Comparison of ENCODE assay signal across 8 cellular contexts in genomic region chr6:26204332-26205160, GRCh38.
A peak's percentile ranks its signal among the peaks of the same experiment; 100 is the strongest.
DNase-seq lines count a peak whose midpoint lies in the region; ATAC-seq, FAIRE-seq and TF ChIP-seq lines count a peak whose summit lies in the region.

No MANE protein-coding gene starts in this region.

- peaks cover 9% of the 10 kb centered on the region for H3K27me3 Mint-ChIP-seq in CD4-positive, CD25-positive, alpha-beta regulatory T cell
- no peaks in the 10 kb centered on the region for H3K27me3 Mint-ChIP-seq in activated CD8-positive, alpha-beta T cell treated with anti-CD3 and anti-CD28 coated beads, Interleukin-2, amount 10 ng/mL, durations not matched to agents 7 days and 5 days (ENCODE audit: low read depth)
- H3K27me3 Mint-ChIP-seq in memory B cell, result no peaks in the 10 kb centered on the region

- H3K79me1 ChIP-seq in H1 (ENCODE audit: low read depth, low read length), result no peaks in the 10 kb centered on the region

- peaks cover under 1 to 29% (median 9%) of the 10 kb centered on the region in 4 donors for H3K4me1 Mint-ChIP-seq in CD4-positive, CD25-positive, alpha-beta regulatory T cell
- H3K4me1 Mint-ChIP-seq in activated CD8-positive, alpha-beta T cell treated with anti-CD3 and anti-CD28 coated beads, Interleukin-2, amount 10 ng/mL, durations not matched to agents 7 days and 5 days (ENCODE audit: low read depth), result peaks cover 41% of the 10 kb centered on the region
- H3K4me1 Mint-ChIP-seq in memory B cell, result peaks cover 10% of the 10 kb centered on the region

- TF ChIP-seq CTCF in H1 (IDR thresholded peaks at IDR 0.05; ENCODE audit: control extremely low read depth in 1 of 3, insufficient read depth in 1 of 3, low read depth in 1 of 3, low read length in 3 of 3), result peak in 1 of 3 experiments; percentile 18; a peak in 1 of 4 replicates

- H3K36me3 Mint-ChIP-seq in CD4-positive, CD25-positive, alpha-beta regulatory T cell, result no peaks in the 10 kb centered on the region
- H3K36me3 Mint-ChIP-seq in activated CD8-positive, alpha-beta T cell treated with anti-CD3 and anti-CD28 coated beads, Interleukin-2, amount 10 ng/mL, durations not matched to agents 7 days and 5 days (ENCODE audit: low read depth), result peaks cover 3% of the 10 kb centered on the region
- H3K36me3 Mint-ChIP-seq in memory B cell, result peaks cover 2% of the 10 kb centered on the region

- peak overlapping the region; percentile 97 for H3K56ac ChIP-seq in H1 (replicated peaks; ENCODE audit: insufficient read length, low read depth, low read length)

- no peak overlapping the region for H3K4me3 Mint-ChIP-seq in CD4-positive, CD25-positive, alpha-beta regulatory T cell
- H3K4me3 Mint-ChIP-seq in activated CD8-positive, alpha-beta T cell treated with anti-CD3 and anti-CD28 coated beads, Interleukin-2, amount 10 ng/mL, durations not matched to agents 7 days and 5 days, result no peak overlapping the region
- H3K4me3 Mint-ChIP-seq in memory B cell, result no peak overlapping the region

- no peak overlapping the region for H3K27ac Mint-ChIP-seq in CD4-positive, CD25-positive, alpha-beta regulatory T cell
- no peak overlapping the region for H3K27ac Mint-ChIP-seq in activated CD8-positive, alpha-beta T cell treated with anti-CD3 and anti-CD28 coated beads, Interleukin-2, amount 10 ng/mL, durations not matched to agents 7 days and 5 days
- H3K27ac Mint-ChIP-seq in memory B cell, result no peak overlapping the region

- peak overlapping the region; percentile 93 for H3K4me3 ChIP-seq in CD4-positive, CD25-positive, alpha-beta regulatory T cell (ENCODE audit: low read depth, low read length)
- H3K4me3 ChIP-seq in H1 (ENCODE audit: extremely low read depth in 1 of 4, insufficient read depth in 2 of 4, low read depth in 3 of 4, low read length in 4 of 4), result peak overlapping the region; percentile 64 to 94 (median 82)

- peak; percentile 13 to 95; a peak in 2 of 3 replicates for TF ChIP-seq EP300 in H1 (IDR thresholded peaks at IDR 0.05; ENCODE audit: borderline replicate concordance in 1 of 2, low read depth in 2 of 2, low read length in 2 of 2)

- H2AK5ac ChIP-seq in H1 (ENCODE audit: low read depth, low read length), result peak overlapping the region; percentile 88; the same call in 1 of the 2 replicates

- H3K27me3 ChIP-seq in CD4-positive, CD25-positive, alpha-beta regulatory T cell (ENCODE audit: control insufficient read depth, insufficient read depth, low read length), result no peaks in the 10 kb centered on the region
- H3K27me3 ChIP-seq in H1 (replicated peaks in 1 of 4; ENCODE audit: control insufficient read depth in 3 of 4, extremely low read depth in 1 of 4, insufficient read depth in 3 of 4, low read length in 3 of 4), result no peaks in the 10 kb centered on the region

- TF ChIP-seq RAD21 in H1 (IDR thresholded peaks at IDR 0.05 in 1 of 2, conservative IDR thresholded peaks at IDR 0.05 in 1 of 2; ENCODE audit: low read depth in 2 of 2, low read length in 2 of 2), result 0 out of 4 replicates have a peak, but pooled peaks of 1 of the 2 experiments have one; percentile 14

- peak overlapping the region; percentile 76; the same call in 1 of the 2 replicates for H4K8ac ChIP-seq in H1 (ENCODE audit: extremely low read depth, insufficient read depth, low read length)

- ATAC-seq in CD4-positive, CD25-positive, alpha-beta regulatory T cell (ENCODE audit: low read depth in 2 of 2), result peak; percentile 63 to 71
- ATAC-seq in GM19397 (IDR thresholded peaks at IDR 0.05; ENCODE audit: unreplicated experiment) (peak; percentile 60), memory B cell (ENCODE audit: low read depth) (peak; percentile 60)
- ATAC-seq in activated CD8-positive, alpha-beta T cell treated with anti-CD3 and anti-CD28 coated beads, Interleukin-2, amount 10 ng/mL, durations not matched to agents 7 days and 5 days, result peak; percentile 66

- no peaks in the 10 kb centered on the region for H3K36me3 ChIP-seq in CD4-positive, CD25-positive, alpha-beta regulatory T cell (ENCODE audit: control insufficient read depth, insufficient read depth, low read length)
- H3K36me3 ChIP-seq in H1 (ENCODE audit: control insufficient read depth in 2 of 4, insufficient read depth in 4 of 4, low read length in 3 of 4), result no peaks in the 10 kb centered on the region

- H2BK15ac ChIP-seq in H1 (ENCODE audit: low read length), result no peak overlapping the region

- CTCF ChIA-PET in activated CD8-positive, alpha-beta T cell treated with anti-CD3 and anti-CD28 coated beads, Interleukin-2, amount 10 ng/mL, durations not matched to agents 7 days and 5 days (lab: Charles Lee), result interaction anchor here (1.1 to 1.3 kb wide), 2 partner anchors 12 to 17 kb away, joined by 3 to 12 read pairs; a partner anchor contains a TSS
- CTCF ChIA-PET in H1 (lab: Charles Lee; ENCODE audit: partially characterized antibody), result interaction anchor here (0.6 to 1.7 kb wide), 3 partner anchors 12 to 1408 kb away, joined by 4 to 6 read pairs (median 4); a partner anchor contains a TSS

- peak overlapping the region; percentile 88 for H2BK120ac ChIP-seq in H1 (replicated peaks; ENCODE audit: low read depth, low read length)

- H3K9me3 ChIP-seq in CD4-positive, CD25-positive, alpha-beta regulatory T cell (ENCODE audit: control insufficient read depth in 2 of 2, low read length in 2 of 2), result no peaks in the 10 kb centered on the region
- H3K9me3 ChIP-seq in H1 (ENCODE audit: insufficient read depth in 2 of 2, low read depth in 1 of 2, low read length in 1 of 2), result no peaks in the 10 kb centered on the region

- H2BK5ac ChIP-seq in H1 (ENCODE audit: low read depth, low read length), result peak overlapping the region; percentile 98

- 2% methylated on average over 53 of the region's 53 CpGs; no CpG with 5 or more reads in 1 of the 2 experiments for WGBS in H1 (ENCODE audit: extremely low coverage in 1 of 2, insufficient coverage in 1 of 2, insufficient read length in 1 of 2, insufficient replicate concordance in 2 of 2, low coverage in 1 of 2, low lambda C conversion rate in 2 of 2, missing lambda C conversion rate in 1 of 2), 2 experiments

- TF ChIP-seq POLR2A in H1 (IDR thresholded peaks at IDR 0.05; ENCODE audit: control extremely low read depth in 1 of 2, low read depth in 2 of 2, low read length in 2 of 2), result peak; percentile 99 to 100

- peaks cover 38% of the 10 kb centered on the region for H3K4me1 ChIP-seq in CD4-positive, CD25-positive, alpha-beta regulatory T cell (ENCODE audit: control insufficient read depth, insufficient read depth, low read length, poor library complexity, severe bottlenecking)
- peaks cover 0 to 15% (median 5%) of the 10 kb centered on the region in 4 experiments; a peak in 6 of 7 replicates for H3K4me1 ChIP-seq in H1 (replicated peaks in 1 of 4; ENCODE audit: control insufficient read depth in 3 of 4, insufficient read depth in 4 of 4, low read length in 3 of 4)

- no peak overlapping the region for H2AFZ ChIP-seq in H1 (ENCODE audit: low read length)

- H2BK12ac ChIP-seq in H1 (ENCODE audit: low read depth, low read length), result peak overlapping the region; percentile 100; the same call in 1 of the 2 replicates

- peaks cover 2 to 3% of the 10 kb centered on the region in 2 experiments for H4K20me1 ChIP-seq in H1 (replicated peaks in 1 of 2; ENCODE audit: control insufficient read depth in 1 of 2, insufficient read depth in 2 of 2, low read length in 2 of 2)

- peak overlapping the region; percentile 93 for H3K27ac ChIP-seq in CD4-positive, CD25-positive, alpha-beta regulatory T cell (ENCODE audit: insufficient read depth, low read length, poor library complexity, severe bottlenecking)
- peak overlapping the region; percentile 98 for H3K27ac ChIP-seq in H1 (ENCODE audit: low read depth, low read length)

- peak overlapping the region; percentile 85 to 93 for H3K4me2 ChIP-seq in H1 (ENCODE audit: insufficient read depth in 1 of 2, low read depth in 2 of 2, low read length in 2 of 2)

- H3K18ac ChIP-seq in H1 (ENCODE audit: extremely low read depth, low read length), result peak overlapping the region; percentile 95

- H3K4ac ChIP-seq in H1 (replicated peaks; ENCODE audit: insufficient read length, low read depth, low read length), result peak overlapping the region; percentile 74

- H4K5ac ChIP-seq in H1 (ENCODE audit: insufficient read length, low read depth, low read length), result peak overlapping the region; percentile 95

- H3K9ac ChIP-seq in H1 (replicated peaks in 1 of 4; ENCODE audit: extremely low read depth in 1 of 4, low read depth in 3 of 4, low read length in 3 of 4), result peak overlapping the region; percentile 94 to 100 (median 98)

- H3K14ac ChIP-seq in H1 (ENCODE audit: insufficient read length), result no peak overlapping the region

- H3K79me2 ChIP-seq in H1 (ENCODE audit: control insufficient read depth in 1 of 2, insufficient read depth in 2 of 2, low read length in 2 of 2), result peaks cover 0 to 7% of the 10 kb centered on the region in 2 experiments; a peak in 1 of 4 replicates

- FAIRE-seq in H1 (lab: Jason Lieb, UNC), result peak; percentile 85

- peaks cover 4% of the 10 kb centered on the region for H3K23me2 ChIP-seq in H1 (ENCODE audit: low read depth, low read length)

- peaks cover 0 to 3% (median 0%) of the 10 kb centered on the region in 7 donors for H3K9me3 Mint-ChIP-seq in CD4-positive, CD25-positive, alpha-beta regulatory T cell
- H3K9me3 Mint-ChIP-seq in activated CD8-positive, alpha-beta T cell treated with anti-CD3 and anti-CD28 coated beads, Interleukin-2, amount 10 ng/mL, durations not matched to agents 7 days and 5 days (ENCODE audit: insufficient read depth), result peaks cover 4% of the 10 kb centered on the region
- H3K9me3 Mint-ChIP-seq in memory B cell, result peaks cover 2% of the 10 kb centered on the region

- no peak overlapping the region for H2BK20ac ChIP-seq in H1 (ENCODE audit: low read length)

- POLR2A ChIA-PET in activated CD8-positive, alpha-beta T cell treated with anti-CD3 and anti-CD28 coated beads, Interleukin-2, amount 10 ng/mL, durations not matched to agents 7 days and 5 days (lab: Charles Lee), result interaction anchor here (0.6 to 30.7 kb wide), 35 partner anchors 9 to 1685 kb away, joined by 3 to 2224 read pairs (median 6); partner anchors contain the start of gene HMGN4
- POLR2A ChIA-PET in H1 (lab: Charles Lee; ENCODE audit: partially characterized antibody), result interaction anchor here (0.6 to 40.4 kb wide), 45 partner anchors 14 to 1689 kb away, joined by 3 to 2731 read pairs (median 4); a partner anchor contains a TSS

- no peak overlapping the region for H3K23ac ChIP-seq in H1 (ENCODE audit: insufficient read length)

- DNase-seq in CD4-positive, CD25-positive, alpha-beta regulatory T cell, result peak; percentile 79 to 97 (median 89)
- DNase-seq in HK-2 (ENCODE audit: unreplicated experiment) (peak; percentile 86), NCI-H82 treated with DMSO at 0.1 percent for 48 hours (lab: John Stamatoyannopoulos, UW; ENCODE audit: unreplicated experiment) (peak; percentile 96), H1 (ENCODE audit: low read depth in 1 of 2, low spot score in 2 of 2) (peak; percentile 88 to 97), memory B cell (ENCODE audit: low spot score in 2 of 2) (peak; percentile 81 to 84)
- DNase-seq in activated CD8-positive, alpha-beta T cell treated with anti-CD3 and anti-CD28 coated beads, Interleukin-2, amount 10 ng/mL, durations not matched to agents 7 days and 5 days, result peak; percentile 95
- peak; percentile 62 for DNase-seq in stimulated activated CD8-positive, alpha-beta memory T cell treated with anti-CD3 and anti-CD28 coated beads, Interleukin-12 subunit alpha, Interleukin-12 subunit beta, amount 100 ng/mL, for 24 hours (ENCODE audit: extremely low read depth)

- H4K91ac ChIP-seq in H1 (replicated peaks; ENCODE audit: insufficient read length, low read length), result peak overlapping the region; percentile 95

Comparison
In these comparisons a context has a peak if more than half of its experiments do, and no peak if none do; other contexts are left out.
1. Peak in every context shown above with its lines: DNase-seq, ATAC-seq, H3K4me3 ChIP-seq and H3K27ac ChIP-seq.